1 cellular context compared by ENCODE assay signal in genomic region chr18:12236934-12237832, GRCh38.
A peak's percentile ranks its signal among the peaks of the same experiment; 100 is the strongest.
TF ChIP-seq lines count a peak whose summit lies in the region.

No MANE protein-coding gene starts in this region.

TF ChIP-seq in HepG2, 621 proteins besides CTCF, POLR2A, EP300 and RAD21 (continued from another document):
- no peak for TF ChIP-seq UBTF (CRISPR knock-in tag; IDR thresholded peaks at IDR 0.05)
- peak; percentile 84 for TF ChIP-seq STAG1 (CRISPR knock-in tag; IDR thresholded peaks at IDR 0.05)
- TF ChIP-seq KDM3A (CRISPR knock-in tag; IDR thresholded peaks at IDR 0.05; ENCODE audit: low read depth): no peak
- TF ChIP-seq MEF2D (CRISPR knock-in tag; IDR thresholded peaks at IDR 0.05): no peak
- TF ChIP-seq NONO (IDR thresholded peaks at IDR 0.05): no peak
- peak; percentile 53; the same call in 1 of the 2 replicates for TF ChIP-seq NONO (CRISPR knock-in tag; conservative IDR thresholded peaks at IDR 0.05)
- no peak for TF ChIP-seq RFXANK (CRISPR knock-in tag; IDR thresholded peaks at IDR 0.05)
- no peak; the same call in 1 of the 2 replicates for TF ChIP-seq BHLHE40 (IDR thresholded peaks at IDR 0.05; ENCODE audit: low read length)
- TF ChIP-seq TAF1 (CRISPR knock-in tag; IDR thresholded peaks at IDR 0.05): no peak
- TF ChIP-seq HIVEP1 (CRISPR knock-in tag; IDR thresholded peaks at IDR 0.05): no peak
- no peak for TF ChIP-seq ETV6 (CRISPR knock-in tag; conservative IDR thresholded peaks at IDR 0.05)
- TF ChIP-seq TEAD2 (CRISPR knock-in tag; IDR thresholded peaks at IDR 0.05): no peak
- no peak for TF ChIP-seq SMARCC2 (IDR thresholded peaks at IDR 0.05)
- TF ChIP-seq ZNF724P (CRISPR knock-in tag; IDR thresholded peaks at IDR 0.05; ENCODE audit: borderline replicate concordance): no peak
- TF ChIP-seq AHDC1 (CRISPR knock-in tag; IDR thresholded peaks at IDR 0.05; ENCODE audit: borderline replicate concordance): no peak
- no peak for TF ChIP-seq CREB3 (CRISPR knock-in tag; IDR thresholded peaks at IDR 0.05)
- no peak for TF ChIP-seq ZNF678 (CRISPR knock-in tag; IDR thresholded peaks at IDR 0.05)
- peak; percentile 57; the same call in 1 of the 2 replicates for TF ChIP-seq KDM2A (CRISPR knock-in tag; IDR thresholded peaks at IDR 0.05; ENCODE audit: borderline replicate concordance, low read depth)
- TF ChIP-seq ZBTB39 (CRISPR knock-in tag; IDR thresholded peaks at IDR 0.05): no peak
- TF ChIP-seq SP1 (IDR thresholded peaks at IDR 0.05): no peak
- TF ChIP-seq SP1 (CRISPR knock-in tag; IDR thresholded peaks at IDR 0.05): no peak
- no peak for TF ChIP-seq ZNF562 (CRISPR knock-in tag; IDR thresholded peaks at IDR 0.05; ENCODE audit: borderline replicate concordance)
- no peak for TF ChIP-seq ZNF333 (CRISPR knock-in tag; IDR thresholded peaks at IDR 0.05; ENCODE audit: borderline replicate concordance)
- peak; percentile 14; the same call in 1 of the 2 replicates for TF ChIP-seq SMC3 (IDR thresholded peaks at IDR 0.05; ENCODE audit: low read length)
- TF ChIP-seq ONECUT2 (CRISPR knock-in tag; IDR thresholded peaks at IDR 0.05): no peak
- TF ChIP-seq YY1 (IDR thresholded peaks at IDR 0.05; ENCODE audit: insufficient read depth, insufficient replicate concordance, low read depth, low read length): peak; percentile 43
- no peak for TF ChIP-seq FOXJ3 (CRISPR knock-in tag; IDR thresholded peaks at IDR 0.05; ENCODE audit: borderline replicate concordance)
- no peak for TF ChIP-seq PLSCR1 (CRISPR knock-in tag; IDR thresholded peaks at IDR 0.05; ENCODE audit: borderline replicate concordance)
- TF ChIP-seq ZNF275 (CRISPR knock-in tag; IDR thresholded peaks at IDR 0.05; ENCODE audit: borderline replicate concordance): no peak
- peak; percentile 42; the same call in 1 of the 2 replicates for TF ChIP-seq GABPB1 (CRISPR knock-in tag; IDR thresholded peaks at IDR 0.05)
- TF ChIP-seq ZNF747 (CRISPR knock-in tag; IDR thresholded peaks at IDR 0.05; ENCODE audit: borderline replicate concordance): no peak
- 0 out of 2 replicates have a peak, but pooled peaks have one; percentile 40 for TF ChIP-seq GZF1 (CRISPR knock-in tag; IDR thresholded peaks at IDR 0.05)
- no peak; the same call in 1 of the 2 replicates for TF ChIP-seq MTA1 (CRISPR knock-in tag; IDR thresholded peaks at IDR 0.05; ENCODE audit: borderline replicate concordance)
- TF ChIP-seq NFYC (CRISPR knock-in tag; IDR thresholded peaks at IDR 0.05): no peak
TF ChIP-seq in HepG2: peak in this region for 23.
